1 cellular context compared by ENCODE assay signal in genomic region chr1:182288749-182289604, GRCh38.
A peak's percentile ranks its signal among the peaks of the same experiment; 100 is the strongest.
TF ChIP-seq lines count a peak whose summit lies in the region.

No MANE protein-coding gene starts in this region.

TF ChIP-seq in HepG2, 621 proteins besides CTCF, POLR2A, EP300 and RAD21 (continued from another document and continues in another):
- no peak for TF ChIP-seq BHLHE40 (IDR thresholded peaks at IDR 0.05; ENCODE audit: low read length)
- TF ChIP-seq NR2F1 (CRISPR knock-in tag; IDR thresholded peaks at IDR 0.05), result peak; percentile 78 to 84; a peak in 2 of 4 replicates
- TF ChIP-seq MXD3 (CRISPR knock-in tag; IDR thresholded peaks at IDR 0.05), result no peak
- no peak for TF ChIP-seq ZBTB4 (CRISPR knock-in tag; IDR thresholded peaks at IDR 0.05; ENCODE audit: borderline replicate concordance)
- TF ChIP-seq NFKBIZ (CRISPR knock-in tag; IDR thresholded peaks at IDR 0.05), result no peak
- peak; percentile 83; the same call in 1 of the 2 replicates for TF ChIP-seq ZSCAN21 (CRISPR knock-in tag; IDR thresholded peaks at IDR 0.05; ENCODE audit: borderline replicate concordance)
- TF ChIP-seq GABPA (IDR thresholded peaks at IDR 0.05; ENCODE audit: low read depth, low read length), result no peak
- TF ChIP-seq GABPA (CRISPR knock-in tag; IDR thresholded peaks at IDR 0.05; ENCODE audit: low read depth), result no peak; the same call in 1 of the 2 replicates
- no peak for TF ChIP-seq SATB2 (CRISPR knock-in tag; IDR thresholded peaks at IDR 0.05)
- TF ChIP-seq ZSCAN9 (CRISPR knock-in tag; IDR thresholded peaks at IDR 0.05; ENCODE audit: borderline replicate concordance), result peak; percentile 53; the same call in 1 of the 2 replicates
- TF ChIP-seq FOSL2 (CRISPR knock-in tag; IDR thresholded peaks at IDR 0.05), result peak; percentile 47
- TF ChIP-seq ZNF563 (CRISPR knock-in tag; IDR thresholded peaks at IDR 0.05), result no peak
- no peak for TF ChIP-seq ZNF207 (IDR thresholded peaks at IDR 0.05; ENCODE audit: borderline replicate concordance)
- no peak for TF ChIP-seq SUZ12 (IDR thresholded peaks at IDR 0.05; ENCODE audit: low read depth, low read length)
- TF ChIP-seq ZNF317 (CRISPR knock-in tag; IDR thresholded peaks at IDR 0.05), result peak; percentile 43; the same call in 1 of the 2 replicates
- TF ChIP-seq MEIS2 (CRISPR knock-in tag; IDR thresholded peaks at IDR 0.05), result 0 out of 2 replicates have a peak, but pooled peaks have one; percentile 46
- TF ChIP-seq IKZF5 (CRISPR knock-in tag; IDR thresholded peaks at IDR 0.05), result peak; percentile 70
- TF ChIP-seq MAFG (CRISPR knock-in tag; IDR thresholded peaks at IDR 0.05), result no peak
- no peak for TF ChIP-seq ZNF547 (CRISPR knock-in tag; IDR thresholded peaks at IDR 0.05)
- no peak for TF ChIP-seq KAT2B (IDR thresholded peaks at IDR 0.05; ENCODE audit: borderline replicate concordance, low read depth, low read length)
- peak; percentile 61; the same call in 1 of the 2 replicates for TF ChIP-seq FOXK1 (CRISPR knock-in tag; IDR thresholded peaks at IDR 0.05; ENCODE audit: borderline replicate concordance, low read depth)
- TF ChIP-seq ZNF558 (CRISPR knock-in tag; IDR thresholded peaks at IDR 0.05; ENCODE audit: borderline replicate concordance), result no peak
- TF ChIP-seq POGZ (CRISPR knock-in tag; IDR thresholded peaks at IDR 0.05), result peak; percentile 82
- TF ChIP-seq IKZF1 (IDR thresholded peaks at IDR 0.05), result no peak
- no peak for TF ChIP-seq SP140L (CRISPR knock-in tag; IDR thresholded peaks at IDR 0.05; ENCODE audit: borderline replicate concordance)
- no peak for TF ChIP-seq ZFP36L2 (CRISPR knock-in tag; IDR thresholded peaks at IDR 0.05)
- no peak for TF ChIP-seq ZSCAN20 (CRISPR knock-in tag; IDR thresholded peaks at IDR 0.05; ENCODE audit: borderline replicate concordance)
- TF ChIP-seq MIER3 (CRISPR knock-in tag; IDR thresholded peaks at IDR 0.05; ENCODE audit: borderline replicate concordance), result peak; percentile 86; the same call in 1 of the 2 replicates
- TF ChIP-seq PLRG1 (conservative IDR thresholded peaks at IDR 0.05), result no peak
- TF ChIP-seq ZNF329 (CRISPR knock-in tag; IDR thresholded peaks at IDR 0.05; ENCODE audit: low read depth), result no peak
- TF ChIP-seq ZNF678 (CRISPR knock-in tag; IDR thresholded peaks at IDR 0.05), result no peak
- peak; percentile 40; the same call in 1 of the 2 replicates for TF ChIP-seq UBTF (CRISPR knock-in tag; IDR thresholded peaks at IDR 0.05)
- peak; percentile 90 for TF ChIP-seq NR2F6 (IDR thresholded peaks at IDR 0.05)
- TF ChIP-seq NR2F6 (CRISPR knock-in tag; IDR thresholded peaks at IDR 0.05), result peak; percentile 92
- TF ChIP-seq ZNF232 (CRISPR knock-in tag; IDR thresholded peaks at IDR 0.05; ENCODE audit: borderline replicate concordance), result no peak
- TF ChIP-seq TOPORS (CRISPR knock-in tag; IDR thresholded peaks at IDR 0.05), result no peak; the same call in 1 of the 2 replicates
- TF ChIP-seq ZNF609 (CRISPR knock-in tag; IDR thresholded peaks at IDR 0.05; ENCODE audit: borderline replicate concordance), result peak; percentile 82
- TF ChIP-seq FOXA1 (IDR thresholded peaks at IDR 0.05), result peak; percentile 67; the same call in 1 of the 2 replicates
- peak; percentile 86 for TF ChIP-seq FOXA1 (CRISPR knock-in tag; IDR thresholded peaks at IDR 0.05)
- TF ChIP-seq GPBP1L1 (CRISPR knock-in tag; IDR thresholded peaks at IDR 0.05), result no peak
- no peak for TF ChIP-seq ZNF367 (CRISPR knock-in tag; IDR thresholded peaks at IDR 0.05; ENCODE audit: borderline replicate concordance)
- TF ChIP-seq YY1 (IDR thresholded peaks at IDR 0.05; ENCODE audit: insufficient read depth, insufficient replicate concordance, low read depth, low read length), result no peak
- TF ChIP-seq ZSCAN30 (CRISPR knock-in tag; IDR thresholded peaks at IDR 0.05), result no peak
- no peak for TF ChIP-seq CBX2 (IDR thresholded peaks at IDR 0.05; ENCODE audit: low read depth, low read length)
- TF ChIP-seq CBX2 (CRISPR knock-in tag; IDR thresholded peaks at IDR 0.05; ENCODE audit: low read depth), result no peak
- no peak; the same call in 1 of the 2 replicates for TF ChIP-seq SNAPC2 (CRISPR knock-in tag; IDR thresholded peaks at IDR 0.05)
- TF ChIP-seq ZNF224 (CRISPR knock-in tag; IDR thresholded peaks at IDR 0.05), result no peak
- no peak for TF ChIP-seq CAMTA2 (CRISPR knock-in tag; IDR thresholded peaks at IDR 0.05; ENCODE audit: borderline replicate concordance)
- peak; percentile 87 for TF ChIP-seq RCOR2 (CRISPR knock-in tag; IDR thresholded peaks at IDR 0.05)
- 0 out of 2 replicates have a peak, but pooled peaks have one; percentile 39 for TF ChIP-seq HBP1 (CRISPR knock-in tag; IDR thresholded peaks at IDR 0.05; ENCODE audit: low read depth)
- TF ChIP-seq RFXANK (CRISPR knock-in tag; IDR thresholded peaks at IDR 0.05), result no peak
- no peak; the same call in 1 of the 2 replicates for TF ChIP-seq CHD4 (IDR thresholded peaks at IDR 0.05; ENCODE audit: borderline replicate concordance, low read length)
- no peak for TF ChIP-seq ZFP36 (IDR thresholded peaks at IDR 0.05; ENCODE audit: borderline replicate concordance, low read depth, low read length, partially characterized antibody)
- TF ChIP-seq KMT2B (CRISPR knock-in tag; IDR thresholded peaks at IDR 0.05), result 0 out of 2 replicates have a peak, but pooled peaks have one; percentile 51
- TF ChIP-seq JUN (CRISPR knock-in tag; IDR thresholded peaks at IDR 0.05), result no peak
- peak; percentile 100 for TF ChIP-seq PPARG (CRISPR knock-in tag; conservative IDR thresholded peaks at IDR 0.05)
- TF ChIP-seq ZNF616 (CRISPR knock-in tag; IDR thresholded peaks at IDR 0.05; ENCODE audit: low read depth), result no peak
- TF ChIP-seq ZNF333 (CRISPR knock-in tag; IDR thresholded peaks at IDR 0.05; ENCODE audit: borderline replicate concordance), result no peak
- no peak for TF ChIP-seq SSRP1 (CRISPR knock-in tag; IDR thresholded peaks at IDR 0.05)
- no peak for TF ChIP-seq ARHGAP35 (CRISPR knock-in tag; IDR thresholded peaks at IDR 0.05; ENCODE audit: borderline replicate concordance)
- TF ChIP-seq SALL1 (CRISPR knock-in tag; IDR thresholded peaks at IDR 0.05), result peak; percentile 89
- no peak for TF ChIP-seq ZNF44 (CRISPR knock-in tag; IDR thresholded peaks at IDR 0.05)
- no peak for TF ChIP-seq ZNF496 (CRISPR knock-in tag; IDR thresholded peaks at IDR 0.05; ENCODE audit: insufficient replicate concordance)
- no peak for TF ChIP-seq ETV6 (CRISPR knock-in tag; conservative IDR thresholded peaks at IDR 0.05)
